In genomic region chr7:78333530-78333929, GRCh38 we compare ENCODE assay signal across 30 cellular contexts.
"Had no signal": no experiment of that assay in that cellular context is flagged by ENCODE, and none has a peak within 500 bp of the region (broad histone marks: within the 10 kb centered on the region; RNA-seq: fewer than 3 reads in every experiment).

No MANE protein-coding gene starts in this region.

- DNase-seq: activated CD4-positive, alpha-beta T cell treated with anti-CD3 and anti-CD28 coated beads, Interleukin-2, amount 10 ng/mL, durations not matched to agents 24 days and 14 days; activated CD4-positive, alpha-beta T cell treated with anti-CD3 and anti-CD28 coated beads, Interleukin-2, amount 50 U/mL, for 48 hours; activated CD4-positive, CD25-positive, alpha-beta regulatory T cell treated with anti-CD3 and anti-CD28 coated beads, Interleukin-2, amount 50 U/mL, for 72 hours; activated CD8-positive, alpha-beta memory T cell treated with anti-CD3 and anti-CD28 coated beads for 24 hours; activated gamma-delta T cell; activated naive CD4-positive, alpha-beta T cell treated with anti-CD3 and anti-CD28 coated beads for 36 hours; activated T-cell treated with anti-CD3 and anti-CD28 coated beads for 4 hours; activated T-cell treated with anti-CD3 and anti-CD28 coated beads, Interleukin-2, amount 50 U/mL, for 48 hours; amygdala; brain microvascular endothelial cell; Karpas-422; MM.1S; NCI-H1105 treated with DMSO at 0.1 percent for 48 hours; NCI-H1436 treated with DMSO at 0.1 percent for 48 hours; NCI-H187 treated with DMSO at 0.1 percent for 48 hours; NCI-H2081 treated with DMSO at 0.1 percent for 48 hours; NCI-H226; NCI-H510A; NCI-H526 treated with DMSO at 0.1 percent for 48 hours; NCI-H82; OCI-M1; RPMI8226; SW 1271 had no signal

- ATAC-seq: activated T-helper 17 cell treated with anti-CD3 and anti-CD28 coated beads, Interleukin-2, amount 50 U/mL, for 72 hours; Panc1; Right ventricle myocardium inferior had no signal

- H3K4me1 Mint-ChIP-seq: activated CD4-positive, alpha-beta T cell treated with anti-CD3 and anti-CD28 coated beads, Interleukin-2, amount 10 ng/mL, durations not matched to agents 24 days and 14 days; activated T-helper 17 cell treated with anti-CD3 and anti-CD28 coated beads, Interleukin-2, amount 50 U/mL, for 72 hours had no signal

- H3K27me3 Mint-ChIP-seq: activated CD4-positive, alpha-beta T cell treated with anti-CD3 and anti-CD28 coated beads, Interleukin-2, amount 10 ng/mL, durations not matched to agents 24 days and 14 days had no signal

- H3K27me3 ChIP-seq: brain microvascular endothelial cell, cardiac muscle cell had no signal

- H3K27ac Mint-ChIP-seq: activated CD4-positive, alpha-beta T cell treated with anti-CD3 and anti-CD28 coated beads, Interleukin-2, amount 10 ng/mL, durations not matched to agents 24 days and 14 days; activated naive CD4-positive, alpha-beta T cell treated with anti-CD3 and anti-CD28 coated beads for 36 hours; activated naive CD8-positive, alpha-beta T cell; activated T-helper 17 cell treated with anti-CD3 and anti-CD28 coated beads, Interleukin-2, amount 50 U/mL, for 72 hours; T-helper 1 cell treated with Interleukin-12 subunit alpha and Interleukin-12 subunit beta and Interleukin-4 antibody, amounts not matched to agents 30 μg/mL and 1 μg/mL, for 36 hours had no signal

- H3K9me3 Mint-ChIP-seq: activated CD4-positive, alpha-beta T cell treated with anti-CD3 and anti-CD28 coated beads, Interleukin-2, amount 10 ng/mL, durations not matched to agents 24 days and 14 days; activated naive CD4-positive, alpha-beta T cell treated with anti-CD3 and anti-CD28 coated beads for 36 hours; T-helper 1 cell treated with Interleukin-12 subunit alpha and Interleukin-12 subunit beta and Interleukin-4 antibody, amounts not matched to agents 30 μg/mL and 1 μg/mL, for 36 hours had no signal

- H3K4me3 ChIP-seq: cardiac muscle cell, SK-N-MC had no signal

- H3K27ac ChIP-seq: brain microvascular endothelial cell, cardiac muscle cell, SK-N-MC had no signal

- H3K36me3 ChIP-seq: brain microvascular endothelial cell, cardiac muscle cell had no signal

- H3K4me3 Mint-ChIP-seq: activated CD4-positive, alpha-beta T cell treated with anti-CD3 and anti-CD28 coated beads, Interleukin-2, amount 10 ng/mL, durations not matched to agents 24 days and 14 days; activated naive CD4-positive, alpha-beta T cell treated with anti-CD3 and anti-CD28 coated beads for 36 hours; activated naive CD8-positive, alpha-beta T cell; activated T-helper 17 cell treated with anti-CD3 and anti-CD28 coated beads, Interleukin-2, amount 50 U/mL, for 72 hours; T-helper 1 cell treated with Interleukin-12 subunit alpha and Interleukin-12 subunit beta and Interleukin-4 antibody, amounts not matched to agents 30 μg/mL and 1 μg/mL, for 36 hours had no signal

- H3K36me3 Mint-ChIP-seq: activated naive CD8-positive, alpha-beta T cell had no signal
